25 cellular contexts compared by ENCODE assay signal in the genomic region with DNA sequence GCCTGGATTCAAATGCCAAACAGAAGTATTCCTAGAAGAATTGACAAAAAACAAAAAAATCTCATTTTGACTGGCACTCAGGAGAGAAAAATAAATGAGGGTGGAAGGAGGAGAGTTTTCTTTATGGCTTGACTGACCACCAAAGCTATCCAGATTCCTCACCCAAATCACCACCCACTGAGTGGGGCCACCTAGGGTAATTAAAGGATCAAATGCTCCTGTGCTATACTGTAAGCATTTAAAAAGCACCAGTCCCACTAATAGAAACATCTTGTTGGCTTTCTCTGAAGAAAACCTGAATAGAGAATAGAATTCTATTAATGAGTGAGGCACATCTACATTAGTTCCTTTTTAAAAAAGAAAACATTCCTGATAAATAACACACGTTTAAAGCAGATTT.
"Had no signal": no experiment of that assay in that cellular context is flagged by ENCODE, and none has a peak within 500 bp of the region (broad histone marks: within the 10 kb centered on the region; RNA-seq: fewer than 3 reads in every experiment).

No MANE protein-coding gene starts in this region.

- H3K9me3 Mint-ChIP-seq: dendritic cell treated with granulocyte-macrophage colony-stimulating factor and Interleukin-4, amounts not matched to agents 40 ng/mL and 50 ng/mL, for 4 days; effector memory CD8-positive, alpha-beta T cell; naive thymus-derived CD4-positive, alpha-beta T cell; natural killer cell had no signal

- DNase-seq: colonic mucosa; cortex of kidney; effector CD8-positive, alpha-beta T cell; effector memory CD8-positive, alpha-beta T cell; erythroblast; esophagus squamous epithelium; foreskin fibroblast; foreskin melanocyte; gastrocnemius medialis; glutamatergic neuron; head of caudate nucleus; heart right ventricle; hippocampal formation; left cardiac atrium; left lung; left ventricle myocardium superior; lower lobe of right lung; mesendoderm; midbrain; naive thymus-derived CD4-positive, alpha-beta T cell; natural killer cell had no signal

- H3K27ac ChIP-seq: colonic mucosa, epithelial cell of prostate, esophagus squamous epithelium, gastrocnemius medialis, heart right ventricle, left lung, lower lobe of right lung had no signal

- H3K4me3 ChIP-seq: colonic mucosa, esophagus squamous epithelium, gastrocnemius medialis, heart right ventricle, left lung, lower lobe of right lung had no signal

- H3K4me1 Mint-ChIP-seq: memory B cell, natural killer cell had no signal

- H3K9me3 ChIP-seq: colonic mucosa, esophagus squamous epithelium, gastrocnemius medialis, heart right ventricle, left lung, lower lobe of right lung had no signal

- ATAC-seq: effector memory CD8-positive, alpha-beta T cell; esophagus mucosa; gastrocnemius medialis; heart right ventricle; left cardiac atrium; left lung; left ventricle myocardium superior; lower lobe of right lung; naive thymus-derived CD4-positive, alpha-beta T cell; natural killer cell had no signal

- H3K27ac Mint-ChIP-seq: dendritic cell treated with granulocyte-macrophage colony-stimulating factor and Interleukin-4, amounts not matched to agents 40 ng/mL and 50 ng/mL, for 4 days; effector memory CD8-positive, alpha-beta T cell; memory B cell; natural killer cell had no signal

- H3K27me3 Mint-ChIP-seq: dendritic cell treated with granulocyte-macrophage colony-stimulating factor and Interleukin-4, amounts not matched to agents 40 ng/mL and 50 ng/mL, for 4 days; memory B cell had no signal

- H3K36me3 Mint-ChIP-seq: memory B cell; naive thymus-derived CD4-positive, alpha-beta T cell; natural killer cell had no signal

- H3K4me1 ChIP-seq: colonic mucosa, esophagus squamous epithelium, gastrocnemius medialis, lower lobe of right lung had no signal

- H3K4me3 Mint-ChIP-seq: dendritic cell treated with granulocyte-macrophage colony-stimulating factor and Interleukin-4, amounts not matched to agents 40 ng/mL and 50 ng/mL, for 4 days; effector memory CD8-positive, alpha-beta T cell; memory B cell; naive thymus-derived CD4-positive, alpha-beta T cell; natural killer cell had no signal

- H3K36me3 ChIP-seq: colonic mucosa, esophagus squamous epithelium, gastrocnemius medialis, heart right ventricle, left lung, lower lobe of right lung had no signal

- H3K27me3 ChIP-seq: colonic mucosa, gastrocnemius medialis, left lung had no signal
